In genomic region chr14:93838253-93838652, GRCh38 we compare ENCODE assay signal across 36 cellular contexts. TPM values are rescaled to one million over a fixed set of nuclear protein-coding genes. Genes with fewer than 3 reads are reported as not detected.
"Had no signal": no experiment of that assay in that cellular context is flagged by ENCODE, and none has a peak within 500 bp of the region (broad histone marks: within the 10 kb centered on the region; RNA-seq: fewer than 3 reads in every experiment).

No MANE protein-coding gene starts in this region.

- H3K79me2 ChIP-seq: hepatocyte had no signal

- H3K4me2 ChIP-seq: hepatocyte had no signal

- H3K36me3 ChIP-seq: ascending aorta, breast epithelium, colonic mucosa, esophagus squamous epithelium, gastroesophageal sphincter, heart right ventricle had no signal

- H3K4me3 Mint-ChIP-seq: activated CD4-positive, alpha-beta memory T cell treated with anti-CD3 and anti-CD28 coated beads, Interleukin-2, amount 10 ng/mL, durations not matched to agents 7 days and 5 days; activated CD4-positive, alpha-beta T cell treated with anti-CD3 and anti-CD28 coated beads, Interleukin-2, amount 10 ng/mL, durations not matched to agents 7 days and 5 days; activated CD8-positive, alpha-beta memory T cell treated with anti-CD3 and anti-CD28 coated beads, Interleukin-2, amount 10 ng/mL, durations not matched to agents 7 days and 5 days; activated naive CD4-positive, alpha-beta T cell treated with anti-CD3 and anti-CD28 coated beads, Interleukin-2, amount 10 ng/mL, durations not matched to agents 7 days and 5 days; activated naive CD8-positive, alpha-beta T cell treated with anti-CD3 and anti-CD28 coated beads, Interleukin-2, amount 10 ng/mL, durations not matched to agents 7 days and 5 days; activated T-helper 1 cell treated with anti-CD3 and anti-CD28 coated beads, Interleukin-12 subunit alpha, Interleukin-12 subunit beta, Interleukin-2, Interleukin-4 antibody, amounts not matched to agents 30 ng/mL and 10 ng/mL and 1 ng/mL, durations not matched to agents 14 hours and 24 hours and 36 hours; brain; T-helper 17 cell; T-helper 2 cell treated with Interferon-gamma antibody and Interleukin-4, amounts not matched to agents 5 μg/mL and 100 μg/mL, for 36 hours had no signal

- H3K4me1 ChIP-seq: ascending aorta, breast epithelium, colonic mucosa, heart right ventricle had no signal

- H3K27me3 ChIP-seq: ascending aorta, breast epithelium, colonic mucosa, hepatocyte had no signal

- H2AFZ ChIP-seq: hepatocyte had no signal

- H3K27ac Mint-ChIP-seq: activated CD4-positive, alpha-beta memory T cell treated with anti-CD3 and anti-CD28 coated beads, Interleukin-2, amount 10 ng/mL, durations not matched to agents 7 days and 5 days; activated CD4-positive, alpha-beta T cell treated with anti-CD3 and anti-CD28 coated beads, Interleukin-2, amount 10 ng/mL, durations not matched to agents 7 days and 5 days; activated CD8-positive, alpha-beta memory T cell treated with anti-CD3 and anti-CD28 coated beads, Interleukin-2, amount 10 ng/mL, durations not matched to agents 7 days and 5 days; activated naive CD4-positive, alpha-beta T cell treated with anti-CD3 and anti-CD28 coated beads, Interleukin-2, amount 10 ng/mL, durations not matched to agents 7 days and 5 days; activated naive CD4-positive, alpha-beta T cell treated with anti-CD3 and anti-CD28 coated beads, Interleukin-2, amount 50 U/mL, for 72 hours; activated naive CD8-positive, alpha-beta T cell treated with anti-CD3 and anti-CD28 coated beads, Interleukin-2, amount 10 ng/mL, durations not matched to agents 7 days and 5 days; activated T-helper 1 cell treated with anti-CD3 and anti-CD28 coated beads, Interleukin-12 subunit alpha, Interleukin-12 subunit beta, Interleukin-2, Interleukin-4 antibody, amounts not matched to agents 30 ng/mL and 10 ng/mL and 1 ng/mL, durations not matched to agents 14 hours and 24 hours and 36 hours; brain; T-helper 17 cell; T-helper 2 cell treated with Interferon-gamma antibody and Interleukin-4, amounts not matched to agents 5 μg/mL and 100 μg/mL, for 36 hours had no signal

- H3K9me3 Mint-ChIP-seq: activated naive CD4-positive, alpha-beta T cell treated with anti-CD3 and anti-CD28 coated beads, Interleukin-2, amount 10 ng/mL, durations not matched to agents 7 days and 5 days; brain had no signal

- DNase-seq: activated CD4-positive, alpha-beta memory T cell treated with anti-CD3 and anti-CD28 coated beads, Interleukin-2, amount 10 ng/mL, durations not matched to agents 7 days and 5 days; activated CD4-positive, alpha-beta T cell treated with anti-CD3 and anti-CD28 coated beads, Interleukin-2, amount 10 ng/mL, durations not matched to agents 7 days and 5 days; activated CD4-positive, alpha-beta T cell treated with anti-CD3 and anti-CD28 coated beads, Interleukin-2, amount 50 U/mL, for 4 hours; activated CD8-positive, alpha-beta memory T cell treated with anti-CD3 and anti-CD28 coated beads, Interleukin-2, amount 10 ng/mL, durations not matched to agents 7 days and 5 days; activated CD8-positive, alpha-beta memory T cell treated with anti-CD3 and anti-CD28 coated beads, Interleukin-2, amount 50 U/mL, for 4 hours; activated gamma-delta T cell; activated naive CD4-positive, alpha-beta T cell; activated naive CD4-positive, alpha-beta T cell treated with anti-CD3 and anti-CD28 coated beads, Interleukin-2, amount 10 ng/mL, durations not matched to agents 7 days and 5 days; activated naive CD8-positive, alpha-beta T cell treated with anti-CD3 and anti-CD28 coated beads, Interleukin-2, amount 10 ng/mL, durations not matched to agents 7 days and 5 days; activated T-cell treated with anti-CD3 and anti-CD28 coated beads, Interleukin-2, amount 50 U/mL, for 1 hour; activated T-cell treated with anti-CD3 and anti-CD28 coated beads, Interleukin-2, amount 50 U/mL, for 48 hours; caudate nucleus; cerebellar nuclear complex; colonic mucosa; effector CD8-positive, alpha-beta T cell; esophagus squamous epithelium; foreskin melanocyte; heart right ventricle; T-helper 1 cell; T-helper 17 cell; T1000 had no signal

- H3K4me3 ChIP-seq: ascending aorta, breast epithelium, colonic mucosa, esophagus squamous epithelium, gastroesophageal sphincter, heart right ventricle, hepatocyte had no signal

- H3K9me3 ChIP-seq: ascending aorta, breast epithelium, colonic mucosa, esophagus squamous epithelium, gastroesophageal sphincter, heart right ventricle had no signal

- H3K36me3 Mint-ChIP-seq: activated CD8-positive, alpha-beta memory T cell treated with anti-CD3 and anti-CD28 coated beads, Interleukin-2, amount 10 ng/mL, durations not matched to agents 7 days and 5 days; activated naive CD4-positive, alpha-beta T cell treated with anti-CD3 and anti-CD28 coated beads, Interleukin-2, amount 10 ng/mL, durations not matched to agents 7 days and 5 days; activated naive CD4-positive, alpha-beta T cell treated with anti-CD3 and anti-CD28 coated beads, Interleukin-2, amount 50 U/mL, for 72 hours; activated naive CD8-positive, alpha-beta T cell treated with anti-CD3 and anti-CD28 coated beads, Interleukin-2, amount 10 ng/mL, durations not matched to agents 7 days and 5 days; brain had no signal

- H3K27ac ChIP-seq: ascending aorta, breast epithelium, colonic mucosa, epithelial cell of prostate, esophagus squamous epithelium, gastroesophageal sphincter, heart right ventricle, hepatocyte had no signal

- ATAC-seq: activated CD8-positive, alpha-beta memory T cell treated with anti-CD3 and anti-CD28 coated beads, Interleukin-2, amount 10 ng/mL, durations not matched to agents 7 days and 5 days; gastroesophageal sphincter; heart right ventricle; T-helper 17 cell had no signal

RNA-seq across cellular contexts. Expression of gene PRIMA1, which starts 50.0 kb away (rescaled TPM):
- total RNA-seq: activated CD4-positive, alpha-beta memory T cell treated with anti-CD3 and anti-CD28 coated beads, Interleukin-2, amount 10 ng/mL, durations not matched to agents 7 days and 5 days; activated CD4-positive, alpha-beta T cell treated with anti-CD3 and anti-CD28 coated beads, Interleukin-2, amount 10 ng/mL, durations not matched to agents 7 days and 5 days; activated CD8-positive, alpha-beta memory T cell treated with anti-CD3 and anti-CD28 coated beads for 36 hours; activated CD8-positive, alpha-beta memory T cell treated with anti-CD3 and anti-CD28 coated beads, Interleukin-2, amount 10 ng/mL, durations not matched to agents 7 days and 5 days; activated naive CD4-positive, alpha-beta T cell treated with anti-CD3 and anti-CD28 coated beads, Interleukin-2, amount 50 U/mL, for 72 hours; activated naive CD8-positive, alpha-beta T cell treated with anti-CD3 and anti-CD28 coated beads, Interleukin-2, amount 10 ng/mL, durations not matched to agents 7 days and 5 days; activated T-helper 1 cell treated with anti-CD3 and anti-CD28 coated beads, Interleukin-12 subunit alpha, Interleukin-12 subunit beta, Interleukin-2, Interleukin-4 antibody, amounts not matched to agents 30 ng/mL and 10 ng/mL and 1 ng/mL, durations not matched to agents 14 hours and 24 hours and 36 hours; dermis microvascular lymphatic vessel endothelial cell; endothelial cell of umbilical vein; fibroblast of lung; fibroblast of villous mesenchyme; glomerular endothelial cell; T-helper 17 cell had no signal
- polyA plus RNA-seq: endothelial cell of umbilical vein, fibroblast of lung had no signal
